Comparison of ENCODE assay signal across 6 cellular contexts in the genomic region with DNA sequence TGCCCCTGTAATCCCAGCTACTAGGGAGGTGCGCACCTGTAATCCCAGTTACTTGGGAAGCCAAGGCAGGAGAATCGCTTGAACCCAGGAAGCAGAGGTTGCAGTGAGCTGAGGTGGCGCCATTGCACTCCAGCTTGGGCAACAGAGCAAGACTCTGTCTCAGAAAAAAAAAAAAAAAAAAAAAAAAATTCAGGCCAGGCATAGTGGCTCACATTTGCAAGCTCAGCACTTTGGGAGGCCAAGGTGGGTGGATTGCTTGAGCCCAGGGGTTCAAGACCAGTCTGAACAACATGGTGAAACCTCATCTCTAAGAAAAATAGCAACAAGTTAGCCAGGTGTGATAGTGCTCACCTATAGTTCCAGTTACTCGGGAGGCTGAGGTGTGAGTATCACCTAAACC. TPM values are rescaled to one million over a fixed set of nuclear protein-coding genes. Genes with fewer than 3 reads are reported as not detected.
DNase-seq lines count a peak whose midpoint lies in the region; ATAC-seq, FAIRE-seq and TF ChIP-seq lines count a peak whose summit lies in the region.
"Not testable (repeated sequence)": the region's sequence is repeated elsewhere in the genome, so short reads cannot be mapped to it uniquely, and the experiment has no call there.

No MANE protein-coding gene starts in this region.

- not testable (repeated sequence) for H2AFZ ChIP-seq in H1 (ENCODE audit: low read length); HepG2 (ENCODE audit: low read length)

- POLR2A ChIA-PET in A549 (lab: Yijun Ruan, JAX); HEK293T (lab: Yijun Ruan, JAX): not testable (repeated sequence)
- POLR2A ChIA-PET in WTC11 (lab: Charles Lee) (interaction anchor here (0.6 to 0.7 kb wide), 2 partner anchors 13 to 23 kb away, joined by 3 to 4 read pairs; no protein-coding TSS in a partner anchor), H1 (lab: Charles Lee; ENCODE audit: partially characterized antibody) (interaction anchor here (1.1 to 2.4 kb wide), 2 partner anchors 16 to 20 kb away, joined by 3 to 12 read pairs; no protein-coding TSS in a partner anchor), HepG2 (lab: Yijun Ruan, JAX) (interaction anchor here (0.6 kb wide), 1 partner anchor 150 kb away, joined by 4 read pairs; no protein-coding TSS in a partner anchor)

- not testable (repeated sequence) for H3K9me3 ChIP-seq in A549; H1 (ENCODE audit: insufficient read depth in 2 of 2, low read depth in 1 of 2, low read length in 1 of 2); HepG2 (ENCODE audit: low read length)

- H3K23me2 ChIP-seq in H1 (ENCODE audit: low read depth, low read length): not testable (repeated sequence)

- H2AK5ac ChIP-seq in H1 (ENCODE audit: low read depth, low read length): not testable (repeated sequence)

- H3K4ac ChIP-seq in H1 (replicated peaks; ENCODE audit: insufficient read length, low read depth, low read length): not testable (repeated sequence)

- CTCF ChIA-PET in A549 (lab: Yijun Ruan, JAX) (interaction anchor here (3.3 kb wide), 1 partner anchor 11 kb away, joined by 14 read pairs; no protein-coding TSS in a partner anchor), HEK293T (lab: Yijun Ruan, JAX) (interaction anchor here (0.6 to 0.7 kb wide), 2 partner anchors 208 to 612 kb away, joined by 3 to 7 read pairs; no protein-coding TSS in a partner anchor), WTC11 (lab: Charles Lee) (interaction anchor here (2.2 kb wide), 1 partner anchor 16 kb away, joined by 7 read pairs; no protein-coding TSS in a partner anchor), H1 (lab: Charles Lee; ENCODE audit: partially characterized antibody) (interaction anchor here (0.6 to 1.2 kb wide), 5 partner anchors 11 to 786 kb away, joined by 3 to 4 read pairs (median 3); no protein-coding TSS in a partner anchor)
- CTCF ChIA-PET in HepG2 (lab: Yijun Ruan, JAX; ENCODE audit: low intra/inter-chr PET ratio, low total read pairs): not testable (repeated sequence)

- H4K91ac ChIP-seq in H1 (replicated peaks; ENCODE audit: insufficient read length, low read length): not testable (repeated sequence)

- TF ChIP-seq RAD21 in A549 (conservative IDR thresholded peaks at IDR 0.05 in 1 of 2, IDR thresholded peaks at IDR 0.05 in 1 of 2) (peak in 1 of 2 experiments; percentile 14; a peak in 1 of 5 replicates), H1 (IDR thresholded peaks at IDR 0.05 in 1 of 2, conservative IDR thresholded peaks at IDR 0.05 in 1 of 2; ENCODE audit: low read depth in 2 of 2, low read length in 2 of 2) (peak in 1 of 2 experiments; percentile 12; a peak in 1 of 4 replicates)
- not testable (repeated sequence) for TF ChIP-seq RAD21 in HepG2 (CRISPR knock-in tag; IDR thresholded peaks at IDR 0.05)

- not testable (repeated sequence) for H3K4me1 ChIP-seq in A549; H1 (replicated peaks in 1 of 4; ENCODE audit: control insufficient read depth in 3 of 4, insufficient read depth in 4 of 4, low read length in 3 of 4); HepG2 (ENCODE audit: insufficient read depth, low read length)

- not testable (repeated sequence) for H3K79me1 ChIP-seq in H1 (ENCODE audit: low read depth, low read length)

- not testable (repeated sequence) for BruUV-seq in HepG2 (replicated peaks; lab: Mats Ljungman, UMichigan)

- H2BK15ac ChIP-seq in H1 (ENCODE audit: low read length): not testable (repeated sequence)

- H2BK120ac ChIP-seq in H1 (replicated peaks; ENCODE audit: low read depth, low read length): not testable (repeated sequence)

- H3K9me3 Mint-ChIP-seq in WTC11: not testable (repeated sequence)

- H3K27ac Mint-ChIP-seq in WTC11: not testable (repeated sequence)

- not testable (repeated sequence) for H3K9ac ChIP-seq in H1 (replicated peaks in 1 of 4; ENCODE audit: extremely low read depth in 1 of 4, low read depth in 3 of 4, low read length in 3 of 4); HepG2 (ENCODE audit: insufficient read depth, low read depth, low read length)

- not testable (repeated sequence) for TF ChIP-seq EP300 in A549 (IDR thresholded peaks at IDR 0.05); H1 (IDR thresholded peaks at IDR 0.05; ENCODE audit: borderline replicate concordance in 1 of 2, low read depth in 2 of 2, low read length in 2 of 2); HepG2 (IDR thresholded peaks at IDR 0.05; ENCODE audit: low read depth in 2 of 2, low read length in 2 of 2); HepG2 (CRISPR knock-in tag; IDR thresholded peaks at IDR 0.05; ENCODE audit: borderline replicate concordance)

- not testable (repeated sequence) for FAIRE-seq in A549 (lab: Jason Lieb, UNC); H1 (lab: Jason Lieb, UNC); HepG2 (lab: Jason Lieb, UNC)

- not testable (repeated sequence) for H4K8ac ChIP-seq in H1 (ENCODE audit: extremely low read depth, insufficient read depth, low read length)

- H2BK12ac ChIP-seq in H1 (ENCODE audit: low read depth, low read length): not testable (repeated sequence)

- H3K27me3 ChIP-seq in H1 (replicated peaks in 1 of 4; ENCODE audit: control insufficient read depth in 3 of 4, extremely low read depth in 1 of 4, insufficient read depth in 3 of 4, low read length in 3 of 4): peaks cover 6 to 14% (median 10%) of the 10 kb centered on the region in 4 experiments; a peak in 6 of 7 replicates
- not testable (repeated sequence) for H3K27me3 ChIP-seq in HepG2 (ENCODE audit: control insufficient read depth in 1 of 2, insufficient read depth in 2 of 2, low read length in 2 of 2)

- not testable (repeated sequence) for H4K20me1 ChIP-seq in H1 (replicated peaks in 1 of 2; ENCODE audit: control insufficient read depth in 1 of 2, insufficient read depth in 2 of 2, low read length in 2 of 2); HepG2 (ENCODE audit: insufficient read depth, low read length)

- H3K79me2 ChIP-seq in H1 (ENCODE audit: control insufficient read depth in 1 of 2, insufficient read depth in 2 of 2, low read length in 2 of 2); HepG2 (ENCODE audit: insufficient read depth, low read length): not testable (repeated sequence)

- H3K36me3 ChIP-seq in H1 (ENCODE audit: control insufficient read depth in 2 of 4, insufficient read depth in 4 of 4, low read length in 3 of 4); HepG2 (replicated peaks in 1 of 2; ENCODE audit: control insufficient read depth in 1 of 2, insufficient read depth in 2 of 2, low read length in 2 of 2): not testable (repeated sequence)

- TF ChIP-seq CTCF in A549 (IDR thresholded peaks at IDR 0.05); WTC11 (IDR thresholded peaks at IDR 0.05); H1 (IDR thresholded peaks at IDR 0.05; ENCODE audit: control extremely low read depth in 1 of 3, insufficient read depth in 1 of 3, low read depth in 1 of 3, low read length in 3 of 3): not testable (repeated sequence)
- TF ChIP-seq CTCF in HepG2 (CRISPR knock-in tag; IDR thresholded peaks at IDR 0.05): peak; percentile 24; the same call in 1 of the 2 replicates

- H3K27ac ChIP-seq in A549; H1 (ENCODE audit: low read depth, low read length); HepG2 (ENCODE audit: extremely low read length, insufficient read depth, low read length): not testable (repeated sequence)

- TF ChIP-seq POLR2A in A549 (IDR thresholded peaks at IDR 0.05; ENCODE audit: low read length); H1 (IDR thresholded peaks at IDR 0.05; ENCODE audit: control extremely low read depth in 1 of 2, low read depth in 2 of 2, low read length in 2 of 2); HepG2 (IDR thresholded peaks at IDR 0.05; ENCODE audit: insufficient read depth in 1 of 2, low read depth in 2 of 2, low read length in 2 of 2): not testable (repeated sequence)

- not testable (repeated sequence) for H3K23ac ChIP-seq in H1 (ENCODE audit: insufficient read length)

- not testable (repeated sequence) for H3K56ac ChIP-seq in H1 (replicated peaks; ENCODE audit: insufficient read length, low read depth, low read length)

- H3K4me2 ChIP-seq in A549; H1 (ENCODE audit: insufficient read depth in 1 of 2, low read depth in 2 of 2, low read length in 2 of 2); HepG2 (ENCODE audit: low read depth, low read length): not testable (repeated sequence)

- in situ Hi-C loops in HepG2 (cut with HindIII; ENCODE audit: extremely low pct_ligation_motif_present, low pct_unique_long_range_greater_than_20kb): not testable (repeated sequence)

- peaks cover 15% of the 10 kb centered on the region for H3K27me3 Mint-ChIP-seq in WTC11 (ENCODE audit: low read depth)

- intact Hi-C loops in HepG2 (cut with micrococcal nuclease; ENCODE audit: unreplicated experiment): not testable (repeated sequence)

- H3K4me3 Mint-ChIP-seq in WTC11: not testable (repeated sequence)

- not testable (repeated sequence) for H2BK5ac ChIP-seq in H1 (ENCODE audit: low read depth, low read length)

- not testable (repeated sequence) for H4K5ac ChIP-seq in H1 (ENCODE audit: insufficient read length, low read depth, low read length)

- WGBS in A549 (ENCODE audit: missing lambda C conversion rate): 79% methylated on average over 4 of the region's 4 CpGs
- WGBS in H1 (ENCODE audit: extremely low coverage in 1 of 2, insufficient coverage in 1 of 2, insufficient read length in 1 of 2, insufficient replicate concordance in 2 of 2, low coverage in 1 of 2, low lambda C conversion rate in 2 of 2, missing lambda C conversion rate in 1 of 2), 2 experiments: 95% methylated on average over 4 of the region's 4 CpGs; no CpG with 5 or more reads in 1 of the 2 experiments
- WGBS in HepG2 (ENCODE audit: low lambda C conversion rate): 58% methylated on average over 4 of the region's 4 CpGs

- not testable (repeated sequence) for H2BK20ac ChIP-seq in H1 (ENCODE audit: low read length)

- ATAC-seq in A549, WTC11, HepG2: not testable (repeated sequence)

- H3K14ac ChIP-seq in H1 (ENCODE audit: insufficient read length): not testable (repeated sequence)

- H3K36me3 Mint-ChIP-seq in WTC11: not testable (repeated sequence)

- not testable (repeated sequence) for H3K4me3 ChIP-seq in A549; H1 (ENCODE audit: extremely low read depth in 1 of 4, insufficient read depth in 2 of 4, low read depth in 3 of 4, low read length in 4 of 4); HepG2 (replicated peaks in 1 of 3; ENCODE audit: insufficient read depth in 1 of 3, low read depth in 2 of 3, low read length in 3 of 3)

- DNase-seq in A549 (ENCODE audit: low read depth in 1 of 2, low spot score in 1 of 2); HEK293T (ENCODE audit: extremely low spot score); WTC11 (ENCODE audit: low spot score); H1 (ENCODE audit: low read depth in 1 of 2, low spot score in 2 of 2); HepG2 (ENCODE audit: low spot score): not testable (repeated sequence)
- peak; percentile 9 for DNase-seq in NCI-H69 (lab: John Stamatoyannopoulos, UW)

- H3K18ac ChIP-seq in H1 (ENCODE audit: extremely low read depth, low read length): not testable (repeated sequence)

- H3K4me1 Mint-ChIP-seq in WTC11: peaks cover 20% of the 10 kb centered on the region

RNA-seq across cellular contexts. Expression of a gene that starts 20.8 kb away (rescaled TPM):
- polyA plus RNA-seq in A549 (2011; rRNA removed): 21.3 and 25.8 TPM in 2 replicates
- 7.6 and 9.7 TPM in 2 replicates for polyA plus RNA-seq in A549 (2012; cell fraction: cytosol; rRNA removed)
- 6.6 and 9.0 TPM in 2 replicates for polyA plus RNA-seq in A549 (2012; cell fraction: nucleus; rRNA removed)
- polyA plus RNA-seq in A549 (2017; fragmentation: RNase III; extraction: RNeasy Plus Mini Kit Qiagen cat#74134 plus additional on column Dnase treatment): 6.5 to 6.7 TPM (median 6.7 TPM) in 3 replicates
- 91.4 and 115 TPM in 2 replicates for polyA minus RNA-seq in A549 (2011; rRNA and poly(A)+ RNA removed)
- total RNA-seq in WTC11 (2021): 7.3 to 16.7 TPM (median 8.6 TPM) in 3 replicates
- 1.8 and 2.3 TPM in 2 replicates for total RNA-seq in H1 (2021; fragmentation: NEBNext Ultra II Directional; extraction: Animal tissue kit (Norgen Biotek cat#: 25700))
- polyA plus RNA-seq in H1 (2011; rRNA removed): 1.4 and 2.3 TPM in 2 replicates
- polyA plus RNA-seq in H1 (2011; cell fraction: cytosol; rRNA removed): 1.0 TPM
- polyA plus RNA-seq in H1 (2011; cell fraction: nucleus; rRNA removed): 2.8 TPM
- polyA plus RNA-seq in H1 (2012, experiment 1 of 2): 1.1 to 1.5 TPM (median 1.3 TPM) in 4 replicates
- 0.25 TPM for polyA plus RNA-seq in H1 (2012, experiment 2 of 2)
- polyA plus RNA-seq in H1 (2013, experiment 1 of 2): 1.4 TPM
- polyA plus RNA-seq in H1 (2013, experiment 2 of 2): 1.3 TPM
- 7.0 and 13.4 TPM in 2 replicates for polyA minus RNA-seq in H1 (2011; rRNA and poly(A)+ RNA removed)
- polyA minus RNA-seq in H1 (2011; cell fraction: cytosol; rRNA and poly(A)+ RNA removed): 4.1 TPM
- 12.6 TPM for polyA minus RNA-seq in H1 (2011; cell fraction: nucleus; rRNA and poly(A)+ RNA removed)
- 14.8 and 28.5 TPM in 2 replicates for total RNA-seq in HepG2 (2016; rRNA removed; fragmentation: Illumina TruSeq; extraction: Trizol)
- total RNA-seq in HepG2 (2016; cell fraction: cytosol; rRNA removed; fragmentation: Illumina TruSeq; extraction: Trizol; ENCODE audit: low read depth): 8.1 and 8.4 TPM in 2 replicates
- 11.5 and 25.9 TPM in 2 replicates for total RNA-seq in HepG2 (2016; cell fraction: insoluble cytoplasmic fraction; rRNA removed; fragmentation: Illumina TruSeq; extraction: Trizol)
- 7.4 and 7.5 TPM in 2 replicates for total RNA-seq in HepG2 (2016; cell fraction: membrane; rRNA removed; fragmentation: Illumina TruSeq; extraction: Trizol)
- 110 and 115 TPM in 2 replicates for total RNA-seq in HepG2 (2016; cell fraction: nucleus; rRNA removed; fragmentation: Illumina TruSeq; extraction: Trizol)
- polyA plus RNA-seq in HepG2 (2011; rRNA removed): 14.1 and 14.7 TPM in 2 replicates
- 11.0 and 12.6 TPM in 2 replicates for polyA plus RNA-seq in HepG2 (2011; cell fraction: cytosol; rRNA removed)
- polyA plus RNA-seq in HepG2 (2011; cell fraction: nucleus; rRNA removed): 20.1 and 25.7 TPM in 2 replicates
- polyA plus RNA-seq in HepG2 (2012): 4.5 and 5.7 TPM in 2 replicates
- polyA plus RNA-seq in HepG2 (2016; cell fraction: cytosol; fragmentation: Illumina TruSeq; extraction: Trizol; ENCODE audit: low read depth): 0.64 and 0.71 TPM in 2 replicates
- polyA plus RNA-seq in HepG2 (2016; cell fraction: insoluble cytoplasmic fraction; fragmentation: Illumina TruSeq; extraction: Trizol; ENCODE audit: low read depth): 11.5 and 13.5 TPM in 2 replicates
- 3.0 and 3.1 TPM in 2 replicates for polyA plus RNA-seq in HepG2 (2016; cell fraction: membrane; fragmentation: Illumina TruSeq; extraction: Trizol; ENCODE audit: low read depth)
- 15.9 and 21.9 TPM in 2 replicates for polyA plus RNA-seq in HepG2 (2016; cell fraction: nucleus; fragmentation: Illumina TruSeq; extraction: Trizol; ENCODE audit: insufficient read depth, low read depth)
- 62.5 and 117 TPM in 2 replicates for polyA minus RNA-seq in HepG2 (2011; rRNA and poly(A)+ RNA removed; ENCODE audit: low replicate concordance)
- polyA minus RNA-seq in HepG2 (2011; cell fraction: cytosol; rRNA and poly(A)+ RNA removed): 18.3 and 19.2 TPM in 2 replicates
- 167 and 202 TPM in 2 replicates for polyA minus RNA-seq in HepG2 (2011; cell fraction: nucleus; rRNA and poly(A)+ RNA removed)
